13 cellular contexts compared by ENCODE assay signal in genomic region chr17:61874075-61874474, GRCh38. TPM values are rescaled to one million over a fixed set of nuclear protein-coding genes. Genes with fewer than 3 reads are reported as not detected.
A peak's percentile ranks its signal among the peaks of the same experiment; 100 is the strongest.
DNase-seq lines count a peak whose midpoint lies in the region; ATAC-seq and TF ChIP-seq lines count a peak whose summit lies in the region.
"Had no signal": no experiment of that assay in that cellular context is flagged by ENCODE, and none has a peak within 500 bp of the region (broad histone marks: within the 10 kb centered on the region; RNA-seq: fewer than 3 reads in every experiment).

No MANE protein-coding gene starts in this region.

- no peaks in the 10 kb centered on the region for H3K4me1 ChIP-seq in osteoblast (ENCODE audit: insufficient read depth, low read length)
- H3K4me1 ChIP-seq: HAP-1 had no signal

- no peaks in the 10 kb centered on the region for H3K4me1 Mint-ChIP-seq in stimulated activated naive CD8-positive, alpha-beta T cell treated with anti-CD3 and anti-CD28 coated beads, Interleukin-15, Interleukin-2, amounts not matched to agents 100 ng/mL and 50 ng/mL, for 24 hours (ENCODE audit: low read depth)
- no peaks in the 10 kb centered on the region for H3K4me1 Mint-ChIP-seq in stimulated activated naive CD8-positive, alpha-beta T cell treated with anti-CD3 and anti-CD28 coated beads, Interleukin-15, amount 100 ng/mL, for 72 hours
- H3K4me1 Mint-ChIP-seq in T-helper 17 cell (peaks cover 7% of the 10 kb centered on the region), nephron progenitor cell (no peaks in the 10 kb centered on the region)

- H3K4me3 ChIP-seq in osteoblast (ENCODE audit: insufficient read depth, low read length) = no peak overlapping the region
- H3K4me3 ChIP-seq: HAP-1 had no signal

- no peak overlapping the region for H2AFZ ChIP-seq in osteoblast (ENCODE audit: low read length)

- no peaks in the 10 kb centered on the region for H3K79me2 ChIP-seq in osteoblast (ENCODE audit: insufficient read depth, low read length)

- H3K36me3 Mint-ChIP-seq in stimulated activated naive CD8-positive, alpha-beta T cell treated with anti-CD3 and anti-CD28 coated beads, Interleukin-15, Interleukin-2, amounts not matched to agents 100 ng/mL and 50 ng/mL, for 24 hours (ENCODE audit: low read depth) = peaks cover 58% of the 10 kb centered on the region
- peaks cover 7% of the 10 kb centered on the region for H3K36me3 Mint-ChIP-seq in T-helper 17 cell (ENCODE audit: low read depth)
- H3K36me3 Mint-ChIP-seq in nephron progenitor cell (ENCODE audit: low read depth) = peaks cover 45% of the 10 kb centered on the region

- no peak for ATAC-seq in stimulated activated naive CD8-positive, alpha-beta T cell treated with anti-CD3 and anti-CD28 coated beads, Interleukin-15, amount 100 ng/mL, for 72 hours
- ATAC-seq in T-helper 17 cell = no peak

- no peaks in the 10 kb centered on the region for H4K20me1 ChIP-seq in osteoblast (ENCODE audit: insufficient read depth, low read length)

- H3K27me3 Mint-ChIP-seq in stimulated activated naive CD8-positive, alpha-beta T cell treated with anti-CD3 and anti-CD28 coated beads, Interleukin-15, Interleukin-2, amounts not matched to agents 100 ng/mL and 50 ng/mL, for 24 hours = no peaks in the 10 kb centered on the region
- no peaks in the 10 kb centered on the region for H3K27me3 Mint-ChIP-seq in stimulated activated naive CD8-positive, alpha-beta T cell treated with anti-CD3 and anti-CD28 coated beads, Interleukin-15, amount 100 ng/mL, for 72 hours
- H3K27me3 Mint-ChIP-seq in T-helper 17 cell (no peaks in the 10 kb centered on the region), nephron progenitor cell (ENCODE audit: low read depth, poor library complexity) (no peaks in the 10 kb centered on the region)
- H3K27me3 Mint-ChIP-seq: CD4-positive, alpha-beta memory T cell had no signal

- no peaks in the 10 kb centered on the region for H3K27me3 ChIP-seq in osteoblast (ENCODE audit: insufficient read depth, low read length)

- no peaks in the 10 kb centered on the region for H3K9me3 Mint-ChIP-seq in stimulated activated naive CD8-positive, alpha-beta T cell treated with anti-CD3 and anti-CD28 coated beads, Interleukin-15, Interleukin-2, amounts not matched to agents 100 ng/mL and 50 ng/mL, for 24 hours
- no peaks in the 10 kb centered on the region for H3K9me3 Mint-ChIP-seq in stimulated activated naive CD8-positive, alpha-beta T cell treated with anti-CD3 and anti-CD28 coated beads, Interleukin-15, amount 100 ng/mL, for 72 hours
- no peaks in the 10 kb centered on the region for H3K9me3 Mint-ChIP-seq in nephron progenitor cell
- H3K9me3 Mint-ChIP-seq: CD4-positive, alpha-beta memory T cell had no signal

- H3K36me3 ChIP-seq in osteoblast (ENCODE audit: insufficient read depth, low read length) = peaks cover 11% of the 10 kb centered on the region

- H3K4me2 ChIP-seq in osteoblast (ENCODE audit: insufficient read depth, low read length) = no peak overlapping the region
- H3K4me2 ChIP-seq: KMS-11 had no signal

- H3K27ac Mint-ChIP-seq in stimulated activated naive CD8-positive, alpha-beta T cell treated with anti-CD3 and anti-CD28 coated beads, Interleukin-15, Interleukin-2, amounts not matched to agents 100 ng/mL and 50 ng/mL, for 24 hours = peak overlapping the region; percentile 10
- no peak overlapping the region for H3K27ac Mint-ChIP-seq in stimulated activated naive CD8-positive, alpha-beta T cell treated with anti-CD3 and anti-CD28 coated beads, Interleukin-15, amount 100 ng/mL, for 72 hours
- peak overlapping the region; percentile 54 for H3K27ac Mint-ChIP-seq in T-helper 17 cell
- H3K27ac Mint-ChIP-seq in nephron progenitor cell = peak overlapping the region; percentile 0

- H3K27ac ChIP-seq in osteoblast (ENCODE audit: low read depth, low read length) = no peak overlapping the region
- H3K27ac ChIP-seq: C4-2B, KMS-11 had no signal

- DNase-seq in stimulated activated naive CD8-positive, alpha-beta T cell treated with anti-CD3 and anti-CD28 coated beads, Interleukin-15, amount 100 ng/mL, for 72 hours = no peak
- DNase-seq in T-helper 17 cell (no peak), nephron progenitor cell (no peak), osteoblast (ENCODE audit: insufficient read length, low spot score, missing footprints) (no peak), NK-92 (lab: John Stamatoyannopoulos, UW; ENCODE audit: unreplicated experiment) (no peak)
- DNase-seq: ACHN; CD4-positive, alpha-beta memory T cell; DMS 273 treated with DMSO at 0.1 percent for 48 hours; DMS53 had no signal

- TF ChIP-seq CTCF in nephron progenitor cell (IDR thresholded peaks at IDR 0.05) (no peak), osteoblast (IDR thresholded peaks at IDR 0.05; ENCODE audit: extremely low read depth, low read depth, low read length) (no peak)

- H3K9me3 ChIP-seq in T-helper 17 cell (ENCODE audit: control insufficient read depth, low read length, poor library complexity, severe bottlenecking) (no peaks in the 10 kb centered on the region), osteoblast (ENCODE audit: low read depth, low read length) (no peaks in the 10 kb centered on the region)
- H3K9me3 ChIP-seq: HAP-1 had no signal

- no peak overlapping the region for H3K4me3 Mint-ChIP-seq in stimulated activated naive CD8-positive, alpha-beta T cell treated with anti-CD3 and anti-CD28 coated beads, Interleukin-15, Interleukin-2, amounts not matched to agents 100 ng/mL and 50 ng/mL, for 24 hours
- H3K4me3 Mint-ChIP-seq in stimulated activated naive CD8-positive, alpha-beta T cell treated with anti-CD3 and anti-CD28 coated beads, Interleukin-15, amount 100 ng/mL, for 72 hours = no peak overlapping the region
- H3K4me3 Mint-ChIP-seq in T-helper 17 cell (no peak overlapping the region), nephron progenitor cell (no peak overlapping the region)

RNA-seq across cellular contexts. Expression of gene BRIP1, which starts 10.7 kb away (rescaled TPM):
- total RNA-seq in T-helper 17 cell = 1 to 10 TPM; 1.5 to 2.3 TPM
- total RNA-seq in osteoblast = 5.9 and 6.2 TPM in 2 replicates

RNA-seq across cellular contexts. Expression of gene INTS2, which starts 53.7 kb away (rescaled TPM):
- 10 to 100 TPM in 1 of 2 donors, 1 to 10 TPM in 1; 9.5 to 11.4 TPM for total RNA-seq in T-helper 17 cell
- 9.8 and 10.6 TPM in 2 replicates for total RNA-seq in osteoblast

Comparison
In these comparisons a context has a peak if more than half of its experiments do, and no peak if none do; other contexts are left out.
1. H3K27ac Mint-ChIP-seq: peak in stimulated activated naive CD8-positive, alpha-beta T cell treated with anti-CD3 and anti-CD28 coated beads, Interleukin-15, Interleukin-2, amounts not matched to agents 100 ng/mL and 50 ng/mL, for 24 hours (single experiment), T-helper 17 cell (single experiment) and nephron progenitor cell (single experiment); none in stimulated activated naive CD8-positive, alpha-beta T cell treated with anti-CD3 and anti-CD28 coated beads, Interleukin-15, amount 100 ng/mL, for 72 hours (0 of 2).